In the genomic region with DNA sequence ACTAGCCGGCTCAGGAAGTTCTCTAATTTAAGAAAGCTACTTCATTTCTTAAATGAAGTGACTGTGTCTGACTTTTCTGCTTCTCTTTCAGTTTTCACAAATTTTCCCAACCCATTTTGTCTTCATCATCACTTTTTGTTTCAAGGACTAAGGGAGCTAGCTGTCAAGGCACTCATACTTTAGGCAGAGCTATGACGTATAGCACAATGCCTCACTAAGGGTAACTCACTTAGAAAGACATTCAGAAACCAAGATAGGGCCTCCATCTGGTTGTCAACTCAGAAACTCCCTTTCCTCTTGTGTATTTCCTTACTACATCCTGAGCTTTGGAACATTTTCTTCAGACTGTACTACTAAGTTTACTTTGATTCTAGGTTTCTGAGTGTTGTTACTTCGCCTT, we compare ENCODE assay signal across 10 cellular contexts.
"Had no signal": no experiment of that assay in that cellular context is flagged by ENCODE, and none has a peak within 500 bp of the region (broad histone marks: within the 10 kb centered on the region; RNA-seq: fewer than 3 reads in every experiment).

No MANE protein-coding gene starts in this region.

- H3K27ac ChIP-seq: HL-60 had no signal

- H3K9me3 ChIP-seq: HAP-1 had no signal

- H3K27ac Mint-ChIP-seq: GM23338, HFFc6 had no signal

- H3K9me3 Mint-ChIP-seq: GM23338 had no signal

- ATAC-seq: GM23338, HCT116, K562 had no signal

- H3K4me1 Mint-ChIP-seq: GM23338 had no signal

- H2AFZ ChIP-seq: GM23338 had no signal

- H3K4me3 Mint-ChIP-seq: GM23338, HFFc6 had no signal

- H3K4me3 ChIP-seq: GM23338, HAP-1, K562 had no signal

- H3K4me1 ChIP-seq: HAP-1 had no signal

- H3K36me3 ChIP-seq: HAP-1 had no signal

- DNase-seq: HFFc6, IMR-90, KG1 had no signal

- FAIRE-seq: H1, H54, K562 had no signal

- H3K4me2 ChIP-seq: GM23338 had no signal
